Comparison of ENCODE assay signal across 9 cellular contexts in the genomic region with DNA sequence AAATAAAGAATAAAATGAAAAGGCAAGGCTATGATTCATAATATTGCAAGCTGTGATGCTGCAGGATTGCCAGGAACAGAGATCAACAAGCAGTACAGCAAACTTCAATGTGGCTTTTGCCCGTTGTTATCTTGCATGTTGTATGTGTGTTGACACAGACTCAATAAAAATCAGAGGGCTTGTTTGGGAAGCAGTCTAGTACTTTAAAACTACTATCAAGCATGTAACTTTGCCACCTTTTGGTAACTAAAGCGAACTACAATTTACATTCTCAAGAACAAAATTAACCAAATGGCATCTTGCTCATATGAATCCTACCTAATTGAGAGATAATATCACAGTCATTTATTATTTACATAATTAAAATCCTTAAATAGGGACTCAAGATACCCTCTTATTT.
DNase-seq lines count a peak whose midpoint lies in the region; ATAC-seq, FAIRE-seq and TF ChIP-seq lines count a peak whose summit lies in the region.
"Had no signal": no experiment of that assay in that cellular context is flagged by ENCODE, and none has a peak within 500 bp of the region (broad histone marks: within the 10 kb centered on the region; RNA-seq: fewer than 3 reads in every experiment).

No MANE protein-coding gene starts in this region.

- ATAC-seq in HG02884 (IDR thresholded peaks at IDR 0.05; ENCODE audit: unreplicated experiment), result peak; percentile 57
- no peak for ATAC-seq in activated naive CD8-positive, alpha-beta T cell treated with anti-CD3 and anti-CD28 coated beads, Interleukin-2, amount 50 U/mL, for 24 hours
- ATAC-seq in HG02970 (IDR thresholded peaks at IDR 0.05; ENCODE audit: low FRiP score, unreplicated experiment), result no peak
- ATAC-seq in GM19397 (IDR thresholded peaks at IDR 0.05; ENCODE audit: unreplicated experiment), result no peak

- no peak overlapping the region for H3K4me3 ChIP-seq in stomach

- no peak for TF ChIP-seq POLR2A in stomach (IDR thresholded peaks at IDR 0.05)

- no peaks in the 10 kb centered on the region for H3K36me3 ChIP-seq in stomach

- H3K27me3 Mint-ChIP-seq in activated naive CD8-positive, alpha-beta T cell treated with anti-CD3 and anti-CD28 coated beads, Interleukin-2, amount 50 U/mL, for 24 hours, result no peaks in the 10 kb centered on the region

- DNase-seq in DMS53 (lab: John Stamatoyannopoulos, UW) (peak; percentile 59), RKO (ENCODE audit: low spot score) (peak; percentile 73), stomach (no peak)
- DNase-seq in activated naive CD8-positive, alpha-beta T cell treated with anti-CD3 and anti-CD28 coated beads, Interleukin-2, amount 50 U/mL, for 24 hours, result no peak

- H3K27ac Mint-ChIP-seq in activated naive CD8-positive, alpha-beta T cell treated with anti-CD3 and anti-CD28 coated beads, Interleukin-2, amount 50 U/mL, for 24 hours, result no peak overlapping the region

- WGBS in stomach, 5 donors, result 6 to 16% (median 10%) methylated on average over 2 of the region's 2 CpGs

- peak; percentile 98 for FAIRE-seq in islet of Langerhans (lab: Jason Lieb, UNC)
- FAIRE-seq: endothelial cell of umbilical vein had no signal

- peak in 2 of 7 experiments; percentile 14 to 23 for TF ChIP-seq CTCF in stomach (IDR thresholded peaks at IDR 0.05)

- no peaks in the 10 kb centered on the region for H3K36me3 Mint-ChIP-seq in activated naive CD8-positive, alpha-beta T cell treated with anti-CD3 and anti-CD28 coated beads, Interleukin-2, amount 50 U/mL, for 24 hours (ENCODE audit: low read depth)

- H3K9me3 Mint-ChIP-seq in activated naive CD8-positive, alpha-beta T cell treated with anti-CD3 and anti-CD28 coated beads, Interleukin-2, amount 50 U/mL, for 24 hours, result no peaks in the 10 kb centered on the region

- TF ChIP-seq EP300 in stomach (IDR thresholded peaks at IDR 0.05), result no peak

- H3K9me3 ChIP-seq in stomach, result no peaks in the 10 kb centered on the region

- intact Hi-C loops in stomach (cut with DNase I; ENCODE audit: low total_unique reads), result no loop called here

- H3K27ac ChIP-seq in stomach, result no peak overlapping the region

- no peaks in the 10 kb centered on the region for H3K27me3 ChIP-seq in stomach

- H3K4me3 Mint-ChIP-seq in activated naive CD8-positive, alpha-beta T cell treated with anti-CD3 and anti-CD28 coated beads, Interleukin-2, amount 50 U/mL, for 24 hours, result no peak overlapping the region

- H3K4me1 ChIP-seq in stomach, result no peaks in the 10 kb centered on the region

- H3K4me1 Mint-ChIP-seq in activated naive CD8-positive, alpha-beta T cell treated with anti-CD3 and anti-CD28 coated beads, Interleukin-2, amount 50 U/mL, for 24 hours, result no peaks in the 10 kb centered on the region

Comparison
In these comparisons a context has a peak if more than half of its experiments do, and no peak if none do; other contexts are left out.
1. DNase-seq: peak in DMS53 (single experiment) and RKO (single experiment); none in activated naive CD8-positive, alpha-beta T cell treated with anti-CD3 and anti-CD28 coated beads, Interleukin-2, amount 50 U/mL, for 24 hours (single experiment) and stomach (single experiment).